In the genomic region with DNA sequence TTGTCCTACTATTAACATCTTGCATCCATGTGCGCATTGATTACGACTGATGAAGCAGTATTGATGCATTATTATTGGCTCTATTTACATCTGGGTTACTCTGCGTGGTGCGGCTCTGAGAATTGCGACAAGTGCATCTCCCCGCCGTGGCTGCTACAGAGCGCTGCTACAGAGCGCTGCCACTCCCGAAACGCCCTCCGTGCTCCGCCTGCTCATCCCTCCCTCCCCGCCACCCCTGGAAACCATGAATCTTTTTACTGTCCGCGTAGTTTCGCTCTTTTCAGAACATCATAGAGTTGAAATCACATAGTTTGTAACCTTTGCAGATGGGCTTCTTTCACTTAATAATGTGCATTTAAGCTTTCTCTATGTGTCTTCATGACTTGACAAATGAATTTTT, we compare ENCODE assay signal across 29 cellular contexts.
"Had no signal": no experiment of that assay in that cellular context is flagged by ENCODE, and none has a peak within 500 bp of the region (broad histone marks: within the 10 kb centered on the region; RNA-seq: fewer than 3 reads in every experiment).

No MANE protein-coding gene starts in this region.

- H3K36me3 ChIP-seq: lower lobe of right lung, pancreas, prostate gland, sigmoid colon, stomach, thyroid gland, transverse colon, upper lobe of left lung, vagina had no signal

- H3K9me3 Mint-ChIP-seq: naive thymus-derived CD4-positive, alpha-beta T cell; natural killer cell treated with Interleukin-12 subunit alpha and Interleukin-12 subunit beta and Interleukin-15 and Interleukin-18, amount 100 ng/mL, for 72 hours; stimulated activated memory B cell treated with anti-CD40 and anti-IgM and Interleukin-4, amounts not matched to agents 10 μg/mL and 1 μg/mL and 100 μg/mL, for 72 hours had no signal

- H3K4me1 ChIP-seq: lower lobe of right lung, pancreas, prostate gland, sigmoid colon, stomach, testis, thyroid gland, transverse colon, upper lobe of left lung, vagina had no signal

- H3K4me1 Mint-ChIP-seq: mesothelial cell of epicardium had no signal

- H3K36me3 Mint-ChIP-seq: mesothelial cell of epicardium; naive thymus-derived CD4-positive, alpha-beta T cell; natural killer cell treated with Interleukin-12 subunit alpha and Interleukin-12 subunit beta and Interleukin-15 and Interleukin-18, amount 100 ng/mL, for 72 hours; stimulated activated memory B cell treated with anti-CD40 and anti-IgM and Interleukin-4, amounts not matched to agents 10 μg/mL and 1 μg/mL and 100 μg/mL, for 72 hours had no signal

- ATAC-seq: left cardiac atrium; left lobe of liver; left ventricle myocardium superior; lower lobe of right lung; naive thymus-derived CD4-positive, alpha-beta T cell; pancreas; right cardiac atrium had no signal

- H3K9me3 ChIP-seq: lower lobe of right lung, pancreas, prostate gland, sigmoid colon, stomach, testis, thyroid gland, transverse colon, upper lobe of left lung, vagina had no signal

- H3K4me3 ChIP-seq: lower lobe of right lung, pancreas, prostate gland, sigmoid colon, stomach, testis, thyroid gland, transverse colon, upper lobe of left lung, vagina had no signal

- H3K27ac ChIP-seq: lower lobe of right lung, pancreas, prostate gland, sigmoid colon, stomach, testis, thyroid gland, transverse colon, upper lobe of left lung, vagina had no signal

- H3K4me3 Mint-ChIP-seq: mesothelial cell of epicardium; naive thymus-derived CD4-positive, alpha-beta T cell; natural killer cell treated with Interleukin-12 subunit alpha and Interleukin-12 subunit beta and Interleukin-15 and Interleukin-18, amount 100 ng/mL, for 72 hours; stimulated activated memory B cell treated with anti-CD40 and anti-IgM and Interleukin-4, amounts not matched to agents 10 μg/mL and 1 μg/mL and 100 μg/mL, for 72 hours had no signal

- H3K27me3 ChIP-seq: pancreas, sigmoid colon, testis, thyroid gland, transverse colon, upper lobe of left lung, vagina had no signal

- H3K27ac Mint-ChIP-seq: mesothelial cell of epicardium; naive thymus-derived CD4-positive, alpha-beta T cell; natural killer cell treated with Interleukin-12 subunit alpha and Interleukin-12 subunit beta and Interleukin-15 and Interleukin-18, amount 100 ng/mL, for 72 hours; stimulated activated memory B cell treated with anti-CD40 and anti-IgM and Interleukin-4, amounts not matched to agents 10 μg/mL and 1 μg/mL and 100 μg/mL, for 72 hours had no signal

- DNase-seq: hippocampal formation; kidney glomerular epithelial cell; left cardiac atrium; left ventricle myocardium superior; lower lobe of right lung; mammary epithelial cell; mesenchymal stem cell; naive thymus-derived CD4-positive, alpha-beta T cell; retina; right cardiac atrium; sigmoid colon; small intestine; stimulated activated CD4-positive, alpha-beta T cell treated with anti-CD3 and anti-CD28 coated beads, Interleukin-1b, Interleukin-23, amount 100 ng/mL, for 48 hours; stimulated activated CD4-positive, alpha-beta T cell treated with anti-CD3 and anti-CD28 coated beads, Interleukin-2, amount 100 ng/mL, for 48 hours; stimulated activated CD4-positive, alpha-beta T cell treated with anti-CD3 and anti-CD28 coated beads, Interleukin-4, amount 100 ng/mL, for 4 hours; stimulated activated CD8-positive, alpha-beta memory T cell treated with anti-CD3 and anti-CD28 coated beads, Interleukin-4, amount 100 ng/mL, for 48 hours; stimulated activated naive CD4-positive, alpha-beta T cell treated with Interleukin-2 at 50 U/mL for 16 hours; stomach; testis; thyroid gland; transverse colon; upper lobe of left lung had no signal
